Comparison of ENCODE assay signal across 10 cellular contexts in genomic region chr5:139808481-139809330, GRCh38. TPM values are rescaled to one million over a fixed set of nuclear protein-coding genes. Genes with fewer than 3 reads are reported as not detected.
A peak's percentile ranks its signal among the peaks of the same experiment; 100 is the strongest.
DNase-seq lines count a peak whose midpoint lies in the region; ATAC-seq, FAIRE-seq and TF ChIP-seq lines count a peak whose summit lies in the region.
"Had no signal": no experiment of that assay in that cellular context is flagged by ENCODE, and none has a peak within 500 bp of the region (broad histone marks: within the 10 kb centered on the region; RNA-seq: fewer than 3 reads in every experiment).

No MANE protein-coding gene starts in this region.

- H3K4me1 ChIP-seq in OCI-LY7 (ENCODE audit: insufficient read depth, low read length, poor library complexity, severe bottlenecking), result no peaks in the 10 kb centered on the region
- no peaks in the 10 kb centered on the region for H3K4me1 ChIP-seq in endothelial cell of umbilical vein (ENCODE audit: control insufficient read depth, extremely low read depth, insufficient read depth, low read length)
- H3K4me1 ChIP-seq: right lobe of liver had no signal

- H3K4me2 ChIP-seq in OCI-LY7 (ENCODE audit: low read length) (no peak overlapping the region), endothelial cell of umbilical vein (ENCODE audit: insufficient read depth, low read length) (no peak overlapping the region)

- POLR2A ChIA-PET in OCI-LY7 (lab: Charles Lee) (no interaction called here), endothelial cell of umbilical vein (lab: Charles Lee) (no interaction called here)

- DNase-seq in OCI-LY7 (ENCODE audit: low spot score) (peak; percentile 21), endothelial cell of umbilical vein (ENCODE audit: low read depth, low spot score) (peak; percentile 13), retina (peak; percentile 27), cortex of kidney (lab: John Stamatoyannopoulos, UW) (no peak), NCI-H1694 treated with DMSO at 0.1 percent for 48 hours (lab: John Stamatoyannopoulos, UW) (no peak), NCI-H2227 treated with DMSO at 0.1 percent for 48 hours (lab: John Stamatoyannopoulos, UW) (no peak)

- intact Hi-C loops in OCI-LY7 (cut with micrococcal nuclease; ENCODE audit: unreplicated experiment), result no loop called here
- intact Hi-C loops in endothelial cell of umbilical vein (cut with micrococcal nuclease), result no loop called here

- no peak overlapping the region for H3K9ac ChIP-seq in endothelial cell of umbilical vein (replicated peaks; ENCODE audit: extremely low read depth, insufficient read depth, low read length)

- H3K4me3 ChIP-seq in OCI-LY7 (ENCODE audit: low read depth, low read length, poor library complexity, severe bottlenecking), result no peak overlapping the region
- H3K4me3 ChIP-seq in endothelial cell of umbilical vein (replicated peaks in 1 of 3; ENCODE audit: insufficient read depth in 1 of 3, low read depth in 1 of 3, low read length in 3 of 3), result no peak overlapping the region
- H3K4me3 ChIP-seq: right lobe of liver had no signal

- H4K20me1 ChIP-seq in OCI-LY7 (ENCODE audit: insufficient read depth, low read length) (no peaks in the 10 kb centered on the region), endothelial cell of umbilical vein (replicated peaks; ENCODE audit: control insufficient read depth, extremely low read depth, insufficient read depth, low read length) (no peaks in the 10 kb centered on the region)

- H3K27me3 ChIP-seq in endothelial cell of umbilical vein (ENCODE audit: control insufficient read depth in 2 of 2, insufficient read depth in 2 of 2, low read length in 2 of 2), result no peaks in the 10 kb centered on the region
- H3K27me3 ChIP-seq: right lobe of liver had no signal

- no peaks in the 10 kb centered on the region for H3K9me1 ChIP-seq in endothelial cell of umbilical vein (replicated peaks; ENCODE audit: control insufficient read depth, extremely low read depth, insufficient read depth, low read length)

- CTCF ChIA-PET in OCI-LY7 (lab: Charles Lee; ENCODE audit: unreplicated experiment), result no interaction called here
- CTCF ChIA-PET in endothelial cell of umbilical vein (lab: Charles Lee), result interaction anchor here (3.9 kb wide), 1 partner anchor 21 kb away, joined by 27 read pairs; no protein-coding TSS in a partner anchor

- H3K36me3 ChIP-seq in OCI-LY7 (ENCODE audit: insufficient read depth, low read length) (no peaks in the 10 kb centered on the region), endothelial cell of umbilical vein (ENCODE audit: control insufficient read depth in 2 of 2, extremely low read depth in 1 of 2, insufficient read depth in 2 of 2, low read length in 2 of 2) (no peaks in the 10 kb centered on the region)
- H3K36me3 ChIP-seq: right lobe of liver had no signal

- H3K79me2 ChIP-seq in OCI-LY7 (ENCODE audit: insufficient read depth, low read depth, low read length) (no peaks in the 10 kb centered on the region), endothelial cell of umbilical vein (ENCODE audit: control insufficient read depth, insufficient read depth, low read length) (no peaks in the 10 kb centered on the region)

- TF ChIP-seq CTCF in OCI-LY7 (conservative IDR thresholded peaks at IDR 0.05; ENCODE audit: low read length), result no peak
- no peak for TF ChIP-seq CTCF in endothelial cell of umbilical vein (IDR thresholded peaks at IDR 0.05; ENCODE audit: extremely low read depth in 1 of 2, insufficient read depth in 1 of 2, low read depth in 1 of 2, low read length in 2 of 2)

- ATAC-seq in GM19463 (IDR thresholded peaks at IDR 0.05; ENCODE audit: unreplicated experiment), result peak; percentile 63
- no peak for ATAC-seq in GM21423 (IDR thresholded peaks at IDR 0.05; ENCODE audit: unreplicated experiment)

- TF ChIP-seq POLR2A in endothelial cell of umbilical vein (IDR thresholded peaks at IDR 0.05; ENCODE audit: low read depth, low read length), result no peak

- H3K9me3 ChIP-seq in OCI-LY7 (ENCODE audit: low read length), result no peaks in the 10 kb centered on the region
- H3K9me3 ChIP-seq in endothelial cell of umbilical vein (replicated peaks; ENCODE audit: control insufficient read depth, insufficient read depth, low read length), result no peaks in the 10 kb centered on the region
- H3K9me3 ChIP-seq: right lobe of liver had no signal

- H3K27ac ChIP-seq in OCI-LY7 (ENCODE audit: low read depth, low read length, poor library complexity, severe bottlenecking) (no peak overlapping the region), endothelial cell of umbilical vein (ENCODE audit: insufficient read depth, low read depth, low read length) (no peak overlapping the region)
- H3K27ac ChIP-seq: right lobe of liver had no signal

- BruUV-seq in OCI-LY7 (replicated peaks; lab: Mats Ljungman, UMichigan) (no TSS peak), endothelial cell of umbilical vein (replicated peaks; lab: Mats Ljungman, UMichigan) (no TSS peak)

- H3K9me2 ChIP-seq in OCI-LY7 (ENCODE audit: insufficient read depth, low read length), result no peaks in the 10 kb centered on the region

- dilution Hi-C loops in endothelial cell of umbilical vein (cut with MboI; ENCODE audit: extremely low pct_ligation_motif_present, low sequenced_read_pairs), result no loop called here

- peak; percentile 15 for FAIRE-seq in endothelial cell of umbilical vein (lab: Jason Lieb, UNC)

- H2AFZ ChIP-seq in OCI-LY7 (ENCODE audit: low read length) (no peak overlapping the region), endothelial cell of umbilical vein (ENCODE audit: low read depth, low read length) (no peak overlapping the region)

TF ChIP-seq in endothelial cell of umbilical vein, 7 proteins besides CTCF, POLR2A, EP300 and RAD21:
- TF ChIP-seq EZH2 (IDR thresholded peaks at IDR 0.05; ENCODE audit: borderline replicate concordance, low read depth, low read length, severe bottlenecking) (no peak), POLR2AphosphoS5 (IDR thresholded peaks at IDR 0.05; ENCODE audit: insufficient read depth, low read depth, low read length) (no peak), FOS (IDR thresholded peaks at IDR 0.05; ENCODE audit: borderline replicate concordance, insufficient read depth, low read length) (no peak), JUN (IDR thresholded peaks at IDR 0.05; ENCODE audit: borderline replicate concordance, insufficient read depth, insufficient read length, low read depth) (no peak), GATA2 (IDR thresholded peaks at IDR 0.05; ENCODE audit: insufficient read depth, insufficient read length, low read depth, low read length) (no peak)

RNA-seq across cellular contexts. Expression of gene PSD2, which starts 13.1 kb away (rescaled TPM):
- total RNA-seq in OCI-LY7 (2014; rRNA removed; shearing (Covaris generic)), result 0.08 and 0.13 TPM in 2 replicates
- total RNA-seq in OCI-LY7 (2022), result 0.11 and 0.15 TPM in 2 replicates
- total RNA-seq in endothelial cell of umbilical vein, result not detected in 2 replicates
- polyA plus RNA-seq in endothelial cell of umbilical vein, result not detected in 2 replicates
- polyA plus RNA-seq in endothelial cell of umbilical vein (2011; cell fraction: cytosol; rRNA removed), result not detected in 2 replicates
- 0.04 TPM in 1 of 2 replicates, not detected in the other for polyA plus RNA-seq in endothelial cell of umbilical vein (2011; cell fraction: nucleus; rRNA removed)
- polyA plus RNA-seq in endothelial cell of umbilical vein (2012), result not detected in 2 replicates
- polyA minus RNA-seq in endothelial cell of umbilical vein, result 0.07 TPM in 1 of 2 replicates, not detected in the other
- polyA minus RNA-seq in endothelial cell of umbilical vein (2011; cell fraction: cytosol; rRNA and poly(A)+ RNA removed), result not detected
- polyA minus RNA-seq in endothelial cell of umbilical vein (2011; cell fraction: nucleus; rRNA and poly(A)+ RNA removed), result not detected in 2 replicates
- total RNA-seq: activated naive CD4-positive, alpha-beta T cell treated with anti-CD3 and anti-CD28 coated beads, Interleukin-2, amount 50 U/mL, for 72 hours had no signal

Comparison
In these comparisons a context has a peak if more than half of its experiments do, and no peak if none do; other contexts are left out.
1. DNase-seq: peak in OCI-LY7 (single experiment), endothelial cell of umbilical vein (single experiment) and retina (single experiment); none in cortex of kidney (single experiment), NCI-H1694 treated with DMSO at 0.1 percent for 48 hours (single experiment) and NCI-H2227 treated with DMSO at 0.1 percent for 48 hours (single experiment).